ENCODE assay signal across 10 cellular contexts in the genomic region with DNA sequence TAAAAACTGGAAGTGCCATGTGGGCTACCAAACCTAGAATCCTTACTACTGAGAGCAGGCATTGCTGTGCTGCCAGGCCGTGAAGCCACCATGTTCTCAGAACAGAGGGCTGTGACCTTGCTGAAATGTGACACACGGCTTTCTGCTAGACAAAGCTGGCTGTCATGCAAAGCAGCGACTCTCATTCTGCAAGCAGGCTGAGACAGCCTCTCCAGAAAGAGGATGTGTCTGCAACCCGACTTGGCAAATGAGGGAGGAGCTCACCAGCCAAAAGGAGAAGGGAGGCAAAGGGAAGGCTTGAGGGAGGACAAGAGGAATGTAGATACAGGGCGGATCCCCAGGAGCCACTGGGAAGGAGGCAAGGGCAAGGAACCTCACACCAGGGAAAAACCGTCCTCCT.
A peak's percentile ranks its signal among the peaks of the same experiment; 100 is the strongest.
DNase-seq lines count a peak whose midpoint lies in the region; ATAC-seq and TF ChIP-seq lines count a peak whose summit lies in the region.
"Had no signal": no experiment of that assay in that cellular context is flagged by ENCODE, and none has a peak within 500 bp of the region (broad histone marks: within the 10 kb centered on the region; RNA-seq: fewer than 3 reads in every experiment).

No MANE protein-coding gene starts in this region.

- H3K27me3 ChIP-seq in HUES64 (ENCODE audit: insufficient read depth, low read length), result no peaks in the 10 kb centered on the region
- no peaks in the 10 kb centered on the region for H3K27me3 ChIP-seq in sigmoid colon

- DNase-seq in AG08395 (ENCODE audit: low spot score) (peak; percentile 9), left cardiac atrium (no peak), middle frontal gyrus (ENCODE audit: extremely low spot score, low spot score) (no peak), sigmoid colon (no peak), SHP77 (lab: John Stamatoyannopoulos, UW) (no peak), SIG-M5 treated with dmso at 0.1 percent for 504 hours (lab: John Stamatoyannopoulos, UW; ENCODE audit: unreplicated experiment) (no peak)
- DNase-seq: activated T-cell treated with anti-CD3 and anti-CD28 coated beads, Interleukin-2, amount 50 U/mL, for 4 hours; stimulated activated naive CD4-positive, alpha-beta T cell had no signal

- peaks cover 42% of the 10 kb centered on the region for H3K36me3 ChIP-seq in HUES64 (ENCODE audit: insufficient read depth, low read length)
- H3K36me3 ChIP-seq in sigmoid colon, result no peaks in the 10 kb centered on the region

- no peaks in the 10 kb centered on the region for H3K9me3 ChIP-seq in HUES64 (ENCODE audit: insufficient read depth, low read depth, low read length)
- no peaks in the 10 kb centered on the region for H3K9me3 ChIP-seq in sigmoid colon

- no peak for TF ChIP-seq POLR2A in sigmoid colon (IDR thresholded peaks at IDR 0.05)

- H3K4me3 ChIP-seq in HUES64 (ENCODE audit: low read length), result no peak overlapping the region
- no peak overlapping the region for H3K4me3 ChIP-seq in sigmoid colon

- no peak overlapping the region for H3K9ac ChIP-seq in HUES64 (ENCODE audit: low read depth, low read length)

- ATAC-seq in GM18519 (IDR thresholded peaks at IDR 0.05; ENCODE audit: low FRiP score, unreplicated experiment) (peak; percentile 87), left cardiac atrium (peak; percentile 53 to 80)
- ATAC-seq: activated T-cell treated with anti-CD3 and anti-CD28 coated beads, Interleukin-2, amount 50 U/mL, for 4 hours had no signal

- intact Hi-C loops in left cardiac atrium (cut with DNase I) (no loop called here), sigmoid colon (cut with DNase I) (no loop called here)

- H3K4me1 ChIP-seq in HUES64 (ENCODE audit: insufficient read depth, low read length) (peaks cover 29% of the 10 kb centered on the region), sigmoid colon (no peaks in the 10 kb centered on the region)

- H3K27ac ChIP-seq in HUES64 (ENCODE audit: low read depth, low read length) (peak overlapping the region; percentile 26; the same call in 1 of the 2 replicates), sigmoid colon (no peak overlapping the region)

- no peak for TF ChIP-seq EP300 in sigmoid colon (IDR thresholded peaks at IDR 0.05)

- no peak for TF ChIP-seq CTCF in sigmoid colon (IDR thresholded peaks at IDR 0.05)

- 60% methylated on average over 6 of the region's 6 CpGs for WGBS in HUES64
- 64 to 73% methylated on average over 6 of the region's 6 CpGs for WGBS in sigmoid colon, 2 donors
